ENCODE assay signal across 9 cellular contexts in genomic region chr3:119702530-119703527, GRCh38. TPM values are rescaled to one million over a fixed set of nuclear protein-coding genes. Genes with fewer than 3 reads are reported as not detected.
A peak's percentile ranks its signal among the peaks of the same experiment; 100 is the strongest.
DNase-seq lines count a peak whose midpoint lies in the region; ATAC-seq, FAIRE-seq and TF ChIP-seq lines count a peak whose summit lies in the region.
"Had no signal": no experiment of that assay in that cellular context is flagged by ENCODE, and none has a peak within 500 bp of the region (broad histone marks: within the 10 kb centered on the region; RNA-seq: fewer than 3 reads in every experiment).

Gene CFAP91, plus strand, starts transcription at chr3:119703022. Its CDS starts 77 bp downstream, at chr3:119703099.

- no peak within 1 kb of the TSS for H3K27ac Mint-ChIP-seq in stimulated activated naive CD8-positive, alpha-beta T cell treated with anti-CD3 and anti-CD28 coated beads, Interleukin-15, Interleukin-2, amounts not matched to agents 100 ng/mL and 50 ng/mL, for 24 hours

- H3K36me3 ChIP-seq in BJ (ENCODE audit: control insufficient read depth, insufficient read depth, low read length): no peaks in the 10 kb centered on the region
- no peaks in the 10 kb centered on the region for H3K36me3 ChIP-seq in OCI-LY7 (ENCODE audit: insufficient read depth, low read length)
- H3K36me3 ChIP-seq in neuron (ENCODE audit: insufficient read depth, low read length): no peaks in the 10 kb centered on the region

- no peak within 1 kb of the TSS for H3K27ac ChIP-seq in OCI-LY7 (ENCODE audit: low read depth, low read length, poor library complexity, severe bottlenecking)
- H3K27ac ChIP-seq: HL-60 had no signal

- H3K9me3 ChIP-seq in OCI-LY7 (ENCODE audit: low read length): no peaks in the 10 kb centered on the region
- H3K9me3 ChIP-seq in neuron (ENCODE audit: low read length): no peaks in the 10 kb centered on the region

- no peaks in the 10 kb centered on the region for H3K4me1 ChIP-seq in OCI-LY7 (ENCODE audit: insufficient read depth, low read length, poor library complexity, severe bottlenecking)
- H3K4me1 ChIP-seq in neuron (ENCODE audit: insufficient read depth, low read length): peaks cover 4% of the 10 kb centered on the region

- no peaks in the 10 kb centered on the region for H3K9me2 ChIP-seq in OCI-LY7 (ENCODE audit: insufficient read depth, low read length)

- DNase-seq in BJ (ENCODE audit: low read depth) (peak; percentile 46), OCI-LY7 (ENCODE audit: low spot score) (no peak), frontal cortex (ENCODE audit: low spot score in 2 of 2) (peak; percentile 75 to 95)
- peak; percentile 81 for DNase-seq in activated naive CD4-positive, alpha-beta T cell treated with Interleukin-2 at 50 U/mL for 16 hours

- H4K20me1 ChIP-seq in OCI-LY7 (ENCODE audit: insufficient read depth, low read length): no peaks in the 10 kb centered on the region

- intact Hi-C loops in OCI-LY7 (cut with micrococcal nuclease; ENCODE audit: unreplicated experiment): no loop called here

- H3K79me2 ChIP-seq in OCI-LY7 (ENCODE audit: insufficient read depth, low read depth, low read length): no peaks in the 10 kb centered on the region

- POLR2A ChIA-PET in BJ (lab: Charles Lee): no interaction called here
- POLR2A ChIA-PET in OCI-LY7 (lab: Charles Lee): no interaction called here

- H3K4me3 ChIP-seq in BJ (ENCODE audit: low read depth, low read length) (peak within 1 kb of the TSS; percentile 45), OCI-LY7 (ENCODE audit: low read depth, low read length, poor library complexity, severe bottlenecking) (no peak within 1 kb of the TSS), neuron (ENCODE audit: low read length) (peak within 1 kb of the TSS; percentile 70)

- H3K4me1 Mint-ChIP-seq in stimulated activated naive CD8-positive, alpha-beta T cell treated with anti-CD3 and anti-CD28 coated beads, Interleukin-15, Interleukin-2, amounts not matched to agents 100 ng/mL and 50 ng/mL, for 24 hours (ENCODE audit: low read depth): peaks cover 45% of the 10 kb centered on the region

- H3K9me3 Mint-ChIP-seq in stimulated activated naive CD8-positive, alpha-beta T cell treated with anti-CD3 and anti-CD28 coated beads, Interleukin-15, Interleukin-2, amounts not matched to agents 100 ng/mL and 50 ng/mL, for 24 hours: peaks cover 11% of the 10 kb centered on the region

- H3K27me3 ChIP-seq in BJ (ENCODE audit: control insufficient read depth, insufficient read depth, low read length) (peaks cover 9% of the 10 kb centered on the region), neuron (ENCODE audit: insufficient read depth, low read length) (no peaks in the 10 kb centered on the region)

- H3K4me3 Mint-ChIP-seq in stimulated activated naive CD8-positive, alpha-beta T cell treated with anti-CD3 and anti-CD28 coated beads, Interleukin-15, Interleukin-2, amounts not matched to agents 100 ng/mL and 50 ng/mL, for 24 hours: peak within 1 kb of the TSS; percentile 67

- ATAC-seq in GM19397 (IDR thresholded peaks at IDR 0.05; ENCODE audit: unreplicated experiment) (peak; percentile 95), HG03558 (IDR thresholded peaks at IDR 0.05; ENCODE audit: extremely low read depth, unreplicated experiment) (peak; percentile 81)

- CTCF ChIA-PET in BJ (lab: Yijun Ruan, JAX) (interaction anchor here (1.1 kb wide), 1 partner anchor 9 kb away, joined by 4 read pairs; no protein-coding TSS in a partner anchor), OCI-LY7 (lab: Charles Lee; ENCODE audit: unreplicated experiment) (no interaction called here)

- TF ChIP-seq CTCF in BJ (IDR thresholded peaks at IDR 0.05; ENCODE audit: insufficient read depth, low read depth, low read length) (no peak), OCI-LY7 (conservative IDR thresholded peaks at IDR 0.05; ENCODE audit: low read length) (no peak)

- peaks cover 4% of the 10 kb centered on the region for H3K36me3 Mint-ChIP-seq in stimulated activated naive CD8-positive, alpha-beta T cell treated with anti-CD3 and anti-CD28 coated beads, Interleukin-15, Interleukin-2, amounts not matched to agents 100 ng/mL and 50 ng/mL, for 24 hours (ENCODE audit: low read depth)

- FAIRE-seq in frontal cortex (lab: Jason Lieb, UNC): no peak

- H2AFZ ChIP-seq in OCI-LY7 (ENCODE audit: low read length) (no peak within 1 kb of the TSS), neuron (ENCODE audit: low read depth, low read length) (peak within 1 kb of the TSS; percentile 72)

- no TSS peak for BruUV-seq in OCI-LY7 (replicated peaks; lab: Mats Ljungman, UMichigan)

- H3K4me2 ChIP-seq in OCI-LY7 (ENCODE audit: low read length): peak within 1 kb of the TSS; percentile 7; the same call in 1 of the 2 replicates

- peaks cover 9% of the 10 kb centered on the region for H3K27me3 Mint-ChIP-seq in stimulated activated naive CD8-positive, alpha-beta T cell treated with anti-CD3 and anti-CD28 coated beads, Interleukin-15, Interleukin-2, amounts not matched to agents 100 ng/mL and 50 ng/mL, for 24 hours

RNA-seq across cellular contexts. Expression of gene CFAP91, which starts in this region (rescaled TPM):
- 0.16 TPM in 1 of 2 replicates, not detected in the other for polyA plus RNA-seq in BJ (2011; rRNA removed)
- polyA minus RNA-seq in BJ (2011; rRNA and poly(A)+ RNA removed): not detected in 2 replicates
- not detected in 2 replicates for total RNA-seq in OCI-LY7 (2014; rRNA removed; shearing (Covaris generic))
- total RNA-seq in OCI-LY7 (2022) (not detected in 2 replicates), frontal cortex (7.7 TPM)

Comparison
In these comparisons a context has a peak if more than half of its experiments do, and no peak if none do; other contexts are left out.
1. Peak in DNase-seq and H3K4me3 ChIP-seq in BJ; RNA of the gene not detected or under 1 TPM.